In the genomic region with DNA sequence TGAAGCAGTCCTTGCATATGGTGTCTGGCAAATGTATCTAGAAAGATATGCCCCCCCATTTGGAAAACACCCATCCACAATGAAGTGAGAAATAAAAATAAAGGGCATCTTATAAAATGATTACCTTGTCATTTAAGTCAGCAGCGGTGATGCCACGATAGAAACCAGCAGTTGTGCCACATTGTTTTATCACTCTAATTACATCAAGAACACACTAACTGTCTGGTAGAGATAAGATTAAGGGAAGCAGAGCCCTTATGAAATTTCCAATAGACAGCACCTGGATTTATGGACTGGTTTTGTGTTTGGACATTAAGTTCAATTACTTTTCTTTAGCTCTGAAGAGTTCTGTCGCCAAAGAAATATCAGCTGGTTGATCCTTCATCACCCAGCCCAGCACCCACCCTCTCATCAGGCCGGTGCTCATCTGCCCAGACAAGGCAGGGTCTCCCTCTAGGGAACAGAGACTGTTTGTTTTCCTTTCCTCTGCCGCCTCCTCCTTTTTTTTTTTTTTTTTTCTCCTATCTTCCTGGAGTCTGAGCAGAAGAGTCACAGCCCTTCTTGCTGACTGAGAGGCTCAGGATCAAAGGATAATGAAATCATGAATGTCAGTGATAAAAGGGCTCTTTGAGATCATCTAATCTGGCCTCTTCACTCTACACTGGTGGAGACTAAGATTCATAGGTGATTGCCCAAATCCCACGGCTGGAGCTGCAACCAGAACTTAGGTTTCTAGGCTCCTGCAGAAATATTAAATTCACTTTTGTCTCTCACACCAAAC, we compare ENCODE assay signal across 13 cellular contexts.
DNase-seq lines count a peak whose midpoint lies in the region; ATAC-seq and TF ChIP-seq lines count a peak whose summit lies in the region.
"Had no signal": no experiment of that assay in that cellular context is flagged by ENCODE, and none has a peak within 500 bp of the region (broad histone marks: within the 10 kb centered on the region; RNA-seq: fewer than 3 reads in every experiment).

No MANE protein-coding gene starts in this region.

- H3K79me1 ChIP-seq in mesenchymal stem cell (replicated peaks; ENCODE audit: low read length, poor library complexity, severe bottlenecking): no peaks in the 10 kb centered on the region

- intact Hi-C loops in CD4-positive, alpha-beta memory T cell (cut with micrococcal nuclease): no loop called here

- H3K4me1 Mint-ChIP-seq in CD4-positive, alpha-beta memory T cell: no peaks in the 10 kb centered on the region
- H3K4me1 Mint-ChIP-seq: CD14-positive monocyte had no signal

- no peak overlapping the region for H2BK15ac ChIP-seq in mesenchymal stem cell (ENCODE audit: low read depth, poor library complexity, severe bottlenecking)

- peak; percentile 31; the same call in 1 of the 3 replicates for ATAC-seq in SK-N-SH treated with all-trans-retinoic acid at 6 μM for 48 hours
- ATAC-seq: A549, HepG2 had no signal

- H3K36me3 ChIP-seq in mesenchymal stem cell (ENCODE audit: control insufficient read depth in 1 of 2, insufficient read depth in 2 of 2, low read depth in 1 of 2, low read length in 2 of 2): no peaks in the 10 kb centered on the region
- no peaks in the 10 kb centered on the region for H3K36me3 ChIP-seq in CD4-positive, alpha-beta memory T cell (ENCODE audit: insufficient read depth, low read length)
- H3K36me3 ChIP-seq: HAP-1 had no signal

- H3K27ac ChIP-seq in mesenchymal stem cell (ENCODE audit: low read length, poor library complexity, severe bottlenecking): no peak overlapping the region
- H3K27ac ChIP-seq in CD4-positive, alpha-beta memory T cell (ENCODE audit: low read depth, low read length): no peak overlapping the region
- H3K27ac ChIP-seq: A549 had no signal

- H2BK5ac ChIP-seq in mesenchymal stem cell (ENCODE audit: low read depth, low read length, poor library complexity, severe bottlenecking): no peak overlapping the region

- CTCF ChIA-PET in CD4-positive, alpha-beta memory T cell (lab: Charles Lee; ENCODE audit: partially characterized antibody): interaction anchor here (0.7 kb wide), 1 partner anchor 291 kb away, joined by 4 read pairs; no protein-coding TSS in a partner anchor

- DNase-seq in HT1080 (ENCODE audit: low read depth) (peak; percentile 4), mesenchymal stem cell (peak; percentile 19), retina (no peak), CD1c-positive myeloid dendritic cell (ENCODE audit: extremely low spot score) (no peak)
- no peak for DNase-seq in CD4-positive, alpha-beta memory T cell
- DNase-seq: Calu3, DMS 273 treated with DMSO at 0.1 percent for 48 hours, DMS79 had no signal

- no peaks in the 10 kb centered on the region for H3K9me3 ChIP-seq in mesenchymal stem cell (ENCODE audit: control insufficient read depth, low read length)
- no peaks in the 10 kb centered on the region for H3K9me3 ChIP-seq in CD4-positive, alpha-beta memory T cell (ENCODE audit: control insufficient read depth in 1 of 2, low read length in 2 of 2)
- H3K9me3 ChIP-seq: A549 had no signal

- H4K91ac ChIP-seq in mesenchymal stem cell (ENCODE audit: low read length): no peak overlapping the region

- H4K8ac ChIP-seq in mesenchymal stem cell (ENCODE audit: low read length): peak overlapping the region; percentile 92

- no peak overlapping the region for H3K23ac ChIP-seq in mesenchymal stem cell (ENCODE audit: low read length in 2 of 2)

- H3K27me3 Mint-ChIP-seq in CD4-positive, alpha-beta memory T cell: peaks cover 0 to 2% of the 10 kb centered on the region in 2 donors

- WGBS in mesenchymal stem cell: 57% methylated on average over 3 of the region's 6 CpGs

- no peak overlapping the region for H3K4me3 ChIP-seq in mesenchymal stem cell (ENCODE audit: insufficient read depth in 1 of 2, low read depth in 1 of 2, low read length in 2 of 2)
- H3K4me3 ChIP-seq in CD4-positive, alpha-beta memory T cell (ENCODE audit: low read length in 2 of 2): no peak overlapping the region
- H3K4me3 ChIP-seq: A549, HAP-1 had no signal

- POLR2A ChIA-PET in CD4-positive, alpha-beta memory T cell (lab: Charles Lee; ENCODE audit: partially characterized antibody): no interaction called here

- H3K27me3 ChIP-seq in mesenchymal stem cell (ENCODE audit: control insufficient read depth in 1 of 2, insufficient read depth in 1 of 2, low read length in 2 of 2): peaks cover 0 to 21% of the 10 kb centered on the region in 2 experiments
- no peaks in the 10 kb centered on the region for H3K27me3 ChIP-seq in CD4-positive, alpha-beta memory T cell (ENCODE audit: insufficient read depth, low read length)

- no peak overlapping the region for H3K14ac ChIP-seq in mesenchymal stem cell (ENCODE audit: low read length in 2 of 2)

- no peak overlapping the region for H2BK120ac ChIP-seq in mesenchymal stem cell (ENCODE audit: low read depth, low read length)

- H3K36me3 Mint-ChIP-seq in CD4-positive, alpha-beta memory T cell: no peaks in the 10 kb centered on the region
- H3K36me3 Mint-ChIP-seq: CD14-positive monocyte had no signal

- peaks cover 0 to 4% (median 0%) of the 10 kb centered on the region in 8 donors for H3K9me3 Mint-ChIP-seq in CD4-positive, alpha-beta memory T cell

- peak overlapping the region; percentile 45 to 68 for H3K18ac ChIP-seq in mesenchymal stem cell (ENCODE audit: low read depth in 1 of 2, low read length in 2 of 2)

- no peak overlapping the region for H3K4me3 Mint-ChIP-seq in CD4-positive, alpha-beta memory T cell
- H3K4me3 Mint-ChIP-seq: CD14-positive monocyte had no signal

- peak overlapping the region; percentile 17 to 77 for H2BK12ac ChIP-seq in mesenchymal stem cell (ENCODE audit: low read length in 2 of 2)

- no peak overlapping the region for H2AK5ac ChIP-seq in mesenchymal stem cell (ENCODE audit: low read length, severe bottlenecking)

- no peaks in the 10 kb centered on the region for H3K4me1 ChIP-seq in mesenchymal stem cell (ENCODE audit: control insufficient read depth, insufficient read depth, low read depth, low read length)
- no peaks in the 10 kb centered on the region for H3K4me1 ChIP-seq in CD4-positive, alpha-beta memory T cell (ENCODE audit: insufficient read depth, low read length)
- H3K4me1 ChIP-seq: A549, HAP-1 had no signal

- H3K27ac Mint-ChIP-seq in CD4-positive, alpha-beta memory T cell: no peak overlapping the region
- H3K27ac Mint-ChIP-seq: CD14-positive monocyte had no signal

- H3K4ac ChIP-seq in mesenchymal stem cell (ENCODE audit: low read depth in 1 of 2, low read length in 2 of 2): peak overlapping the region; percentile 9 to 24

- no peak overlapping the region for H3K9ac ChIP-seq in mesenchymal stem cell (ENCODE audit: low read length)

- no peak overlapping the region for H2AFZ ChIP-seq in mesenchymal stem cell (ENCODE audit: low read depth, low read length)

- H3K4me2 ChIP-seq in mesenchymal stem cell (ENCODE audit: low read length, poor library complexity, severe bottlenecking): no peak overlapping the region
- H3K4me2 ChIP-seq: A549 had no signal

TF ChIP-seq in SK-N-SH treated with all-trans-retinoic acid at 6 μM for 48 hours, 23 proteins besides CTCF, POLR2A, EP300 and RAD21 (continues in another document):
- TF ChIP-seq ZNF70 (CRISPR knock-in tag; IDR thresholded peaks at IDR 0.05) (no peak), ARNTL (CRISPR knock-in tag; IDR thresholded peaks at IDR 0.05; ENCODE audit: borderline replicate concordance, low read depth) (no peak), ZNF565 (CRISPR knock-in tag; conservative IDR thresholded peaks at IDR 0.05; ENCODE audit: low read depth) (0 out of 2 replicates have a peak, but pooled peaks have one; percentile 23), ZFP30 (CRISPR knock-in tag; IDR thresholded peaks at IDR 0.05) (no peak), TCF4 (CRISPR knock-in tag; IDR thresholded peaks at IDR 0.05; ENCODE audit: borderline replicate concordance) (peak; percentile 99), ZFP3 (CRISPR knock-in tag; IDR thresholded peaks at IDR 0.05) (no peak), CSDC2 (CRISPR knock-in tag; IDR thresholded peaks at IDR 0.05) (no peak; the same call in 1 of the 2 replicates), ZNF8 (CRISPR knock-in tag; IDR thresholded peaks at IDR 0.05) (peak; percentile 37; the same call in 1 of the 2 replicates), PPARA (CRISPR knock-in tag; IDR thresholded peaks at IDR 0.05; ENCODE audit: borderline replicate concordance) (no peak), ESRRG (CRISPR knock-in tag; IDR thresholded peaks at IDR 0.05) (peak; percentile 81), ISL1 (CRISPR knock-in tag; IDR thresholded peaks at IDR 0.05) (peak; percentile 90)
- TF ChIP-seq, protein P1, sequence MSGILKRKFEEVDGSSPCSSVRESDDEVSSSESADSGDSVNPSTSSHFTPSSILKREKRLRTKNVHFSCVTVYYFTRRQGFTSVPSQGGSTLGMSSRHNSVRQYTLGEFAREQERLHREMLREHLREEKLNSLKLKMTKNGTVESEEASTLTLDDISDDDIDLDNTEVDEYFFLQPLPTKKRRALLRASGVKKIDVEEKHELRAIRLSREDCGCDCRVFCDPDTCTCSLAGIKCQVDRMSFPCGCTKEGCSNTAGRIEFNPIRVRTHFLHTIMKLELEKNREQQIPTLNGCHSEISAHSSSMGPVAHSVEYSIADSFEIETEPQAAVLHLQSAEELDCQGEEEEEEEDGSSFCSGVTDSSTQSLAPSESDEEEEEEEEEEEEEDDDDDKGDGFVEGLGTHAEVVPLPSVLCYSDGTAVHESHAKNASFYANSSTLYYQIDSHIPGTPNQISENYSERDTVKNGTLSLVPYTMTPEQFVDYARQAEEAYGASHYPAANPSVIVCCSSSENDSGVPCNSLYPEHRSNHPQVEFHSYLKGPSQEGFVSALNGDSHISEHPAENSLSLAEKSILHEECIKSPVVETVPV (CRISPR knock-in tag; IDR thresholded peaks at IDR 0.05): peak; percentile 91

Comparison
In these comparisons a context has a peak if more than half of its experiments do, and no peak if none do; other contexts are left out.
1. DNase-seq: peak in HT1080 (single experiment) and mesenchymal stem cell (single experiment); none in retina (single experiment), CD4-positive, alpha-beta memory T cell (0 of 5) and CD1c-positive myeloid dendritic cell (single experiment).